ENCODE assay signal across 1 cellular context in the genomic region with DNA sequence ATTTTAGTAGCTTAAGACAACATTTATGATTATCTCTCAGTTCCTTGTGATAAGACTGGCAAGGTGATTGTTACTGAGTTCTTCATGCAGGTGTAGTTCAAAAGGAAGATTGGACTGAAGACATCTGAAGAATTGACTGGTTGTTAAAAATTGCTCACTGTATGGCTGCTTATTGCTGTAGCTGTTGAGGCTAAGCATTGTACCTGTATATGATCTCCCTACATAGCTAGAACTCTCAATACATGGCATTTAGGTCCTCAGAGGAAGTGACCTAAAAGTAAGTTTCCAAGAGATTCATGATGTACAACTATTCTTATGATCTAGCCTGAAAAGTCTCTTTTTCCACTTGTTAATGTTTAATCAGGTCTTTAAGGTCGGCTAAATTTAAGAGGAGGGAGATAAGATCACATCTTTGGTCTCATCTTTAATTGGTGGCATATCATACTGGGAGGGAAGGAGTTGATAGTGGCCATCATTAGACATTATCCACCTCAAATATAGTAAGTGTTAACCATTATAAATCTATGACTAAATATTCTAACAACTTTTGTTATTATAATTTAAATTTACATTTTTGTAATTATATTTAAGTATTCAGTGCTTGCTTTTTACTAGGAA.
TF ChIP-seq lines count a peak whose summit lies in the region.

No MANE protein-coding gene starts in this region.

TF ChIP-seq in WTC11, 78 proteins besides CTCF, POLR2A, EP300 and RAD21 (continued from another document):
- TF ChIP-seq, protein P1, sequence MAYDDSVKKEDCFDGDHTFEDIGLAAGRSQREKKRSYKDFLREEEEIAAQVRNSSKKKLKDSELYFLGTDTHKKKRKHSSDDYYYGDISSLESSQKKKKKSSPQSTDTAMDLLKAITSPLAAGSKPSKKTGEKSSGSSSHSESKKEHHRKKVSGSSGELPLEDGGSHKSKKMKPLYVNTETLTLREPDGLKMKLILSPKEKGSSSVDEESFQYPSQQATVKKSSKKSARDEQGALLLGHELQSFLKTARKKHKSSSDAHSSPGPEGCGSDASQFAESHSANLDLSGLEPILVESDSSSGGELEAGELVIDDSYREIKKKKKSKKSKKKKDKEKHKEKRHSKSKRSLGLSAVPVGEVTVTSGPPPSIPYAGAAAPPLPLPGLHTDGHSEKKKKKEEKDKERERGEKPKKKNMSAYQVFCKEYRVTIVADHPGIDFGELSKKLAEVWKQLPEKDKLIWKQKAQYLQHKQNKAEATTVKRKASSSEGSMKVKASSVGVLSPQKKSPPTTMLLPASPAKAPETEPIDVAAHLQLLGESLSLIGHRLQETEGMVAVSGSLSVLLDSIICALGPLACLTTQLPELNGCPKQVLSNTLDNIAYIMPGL (CRISPR knock-in tag; IDR thresholded peaks at IDR 0.05): no peak
- TF ChIP-seq SP1 (CRISPR knock-in tag; conservative IDR thresholded peaks at IDR 0.05) (no peak), MXD4 (CRISPR knock-in tag; IDR thresholded peaks at IDR 0.05; ENCODE audit: borderline replicate concordance) (no peak), RELA (CRISPR knock-in tag; IDR thresholded peaks at IDR 0.05; ENCODE audit: borderline replicate concordance) (no peak), ZNF416 (CRISPR knock-in tag; IDR thresholded peaks at IDR 0.05) (peak; percentile 78), FOXJ3 (CRISPR knock-in tag; IDR thresholded peaks at IDR 0.05; ENCODE audit: borderline replicate concordance) (no peak), EMX1 (CRISPR knock-in tag; IDR thresholded peaks at IDR 0.05) (peak; percentile 30; the same call in 1 of the 2 replicates)
- TF ChIP-seq, protein P2, sequence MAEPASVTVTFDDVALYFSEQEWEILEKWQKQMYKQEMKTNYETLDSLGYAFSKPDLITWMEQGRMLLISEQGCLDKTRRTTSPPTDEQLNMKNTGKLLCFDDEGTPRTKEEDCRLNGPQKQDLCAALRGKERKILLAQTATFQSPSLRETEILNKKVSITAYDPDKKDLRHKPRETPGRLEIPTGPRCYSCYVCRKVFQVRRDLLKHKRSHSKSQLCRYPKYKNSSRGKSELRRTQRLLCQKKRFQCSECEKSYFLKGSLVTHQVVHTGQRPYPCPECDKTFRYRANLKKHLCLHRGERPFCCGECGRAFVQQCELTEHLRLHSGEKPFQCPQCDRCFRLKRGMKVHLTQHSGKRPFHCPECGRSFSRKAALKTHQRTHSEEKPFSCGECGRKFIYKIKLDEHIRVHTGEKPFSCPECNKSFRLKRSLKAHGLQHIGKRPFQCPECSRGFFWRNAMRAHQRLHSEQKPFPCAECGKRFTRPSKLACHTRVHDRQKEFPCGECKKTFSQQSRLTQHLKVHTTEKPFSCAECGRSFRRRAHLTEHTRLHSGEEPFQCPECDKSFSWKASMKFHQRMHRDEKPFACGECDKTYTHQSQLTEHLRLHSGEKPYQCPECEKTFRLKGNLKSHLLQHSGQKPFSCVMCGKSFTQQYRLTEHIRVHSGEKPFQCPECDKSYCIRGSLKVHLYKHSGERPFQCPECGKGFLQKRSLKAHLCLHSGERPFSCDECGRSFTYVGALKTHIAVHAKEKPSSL (CRISPR knock-in tag; conservative IDR thresholded peaks at IDR 0.05): peak; percentile 86
- TF ChIP-seq, protein P3, sequence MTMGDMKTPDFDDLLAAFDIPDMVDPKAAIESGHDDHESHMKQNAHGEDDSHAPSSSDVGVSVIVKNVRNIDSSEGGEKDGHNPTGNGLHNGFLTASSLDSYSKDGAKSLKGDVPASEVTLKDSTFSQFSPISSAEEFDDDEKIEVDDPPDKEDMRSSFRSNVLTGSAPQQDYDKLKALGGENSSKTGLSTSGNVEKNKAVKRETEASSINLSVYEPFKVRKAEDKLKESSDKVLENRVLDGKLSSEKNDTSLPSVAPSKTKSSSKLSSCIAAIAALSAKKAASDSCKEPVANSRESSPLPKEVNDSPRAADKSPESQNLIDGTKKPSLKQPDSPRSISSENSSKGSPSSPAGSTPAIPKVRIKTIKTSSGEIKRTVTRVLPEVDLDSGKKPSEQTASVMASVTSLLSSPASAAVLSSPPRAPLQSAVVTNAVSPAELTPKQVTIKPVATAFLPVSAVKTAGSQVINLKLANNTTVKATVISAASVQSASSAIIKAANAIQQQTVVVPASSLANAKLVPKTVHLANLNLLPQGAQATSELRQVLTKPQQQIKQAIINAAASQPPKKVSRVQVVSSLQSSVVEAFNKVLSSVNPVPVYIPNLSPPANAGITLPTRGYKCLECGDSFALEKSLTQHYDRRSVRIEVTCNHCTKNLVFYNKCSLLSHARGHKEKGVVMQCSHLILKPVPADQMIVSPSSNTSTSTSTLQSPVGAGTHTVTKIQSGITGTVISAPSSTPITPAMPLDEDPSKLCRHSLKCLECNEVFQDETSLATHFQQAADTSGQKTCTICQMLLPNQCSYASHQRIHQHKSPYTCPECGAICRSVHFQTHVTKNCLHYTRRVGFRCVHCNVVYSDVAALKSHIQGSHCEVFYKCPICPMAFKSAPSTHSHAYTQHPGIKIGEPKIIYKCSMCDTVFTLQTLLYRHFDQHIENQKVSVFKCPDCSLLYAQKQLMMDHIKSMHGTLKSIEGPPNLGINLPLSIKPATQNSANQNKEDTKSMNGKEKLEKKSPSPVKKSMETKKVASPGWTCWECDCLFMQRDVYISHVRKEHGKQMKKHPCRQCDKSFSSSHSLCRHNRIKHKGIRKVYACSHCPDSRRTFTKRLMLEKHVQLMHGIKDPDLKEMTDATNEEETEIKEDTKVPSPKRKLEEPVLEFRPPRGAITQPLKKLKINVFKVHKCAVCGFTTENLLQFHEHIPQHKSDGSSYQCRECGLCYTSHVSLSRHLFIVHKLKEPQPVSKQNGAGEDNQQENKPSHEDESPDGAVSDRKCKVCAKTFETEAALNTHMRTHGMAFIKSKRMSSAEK (CRISPR knock-in tag; IDR thresholded peaks at IDR 0.05; ENCODE audit: borderline replicate concordance): peak; percentile 46; the same call in 1 of the 2 replicates
- TF ChIP-seq, protein P4, sequence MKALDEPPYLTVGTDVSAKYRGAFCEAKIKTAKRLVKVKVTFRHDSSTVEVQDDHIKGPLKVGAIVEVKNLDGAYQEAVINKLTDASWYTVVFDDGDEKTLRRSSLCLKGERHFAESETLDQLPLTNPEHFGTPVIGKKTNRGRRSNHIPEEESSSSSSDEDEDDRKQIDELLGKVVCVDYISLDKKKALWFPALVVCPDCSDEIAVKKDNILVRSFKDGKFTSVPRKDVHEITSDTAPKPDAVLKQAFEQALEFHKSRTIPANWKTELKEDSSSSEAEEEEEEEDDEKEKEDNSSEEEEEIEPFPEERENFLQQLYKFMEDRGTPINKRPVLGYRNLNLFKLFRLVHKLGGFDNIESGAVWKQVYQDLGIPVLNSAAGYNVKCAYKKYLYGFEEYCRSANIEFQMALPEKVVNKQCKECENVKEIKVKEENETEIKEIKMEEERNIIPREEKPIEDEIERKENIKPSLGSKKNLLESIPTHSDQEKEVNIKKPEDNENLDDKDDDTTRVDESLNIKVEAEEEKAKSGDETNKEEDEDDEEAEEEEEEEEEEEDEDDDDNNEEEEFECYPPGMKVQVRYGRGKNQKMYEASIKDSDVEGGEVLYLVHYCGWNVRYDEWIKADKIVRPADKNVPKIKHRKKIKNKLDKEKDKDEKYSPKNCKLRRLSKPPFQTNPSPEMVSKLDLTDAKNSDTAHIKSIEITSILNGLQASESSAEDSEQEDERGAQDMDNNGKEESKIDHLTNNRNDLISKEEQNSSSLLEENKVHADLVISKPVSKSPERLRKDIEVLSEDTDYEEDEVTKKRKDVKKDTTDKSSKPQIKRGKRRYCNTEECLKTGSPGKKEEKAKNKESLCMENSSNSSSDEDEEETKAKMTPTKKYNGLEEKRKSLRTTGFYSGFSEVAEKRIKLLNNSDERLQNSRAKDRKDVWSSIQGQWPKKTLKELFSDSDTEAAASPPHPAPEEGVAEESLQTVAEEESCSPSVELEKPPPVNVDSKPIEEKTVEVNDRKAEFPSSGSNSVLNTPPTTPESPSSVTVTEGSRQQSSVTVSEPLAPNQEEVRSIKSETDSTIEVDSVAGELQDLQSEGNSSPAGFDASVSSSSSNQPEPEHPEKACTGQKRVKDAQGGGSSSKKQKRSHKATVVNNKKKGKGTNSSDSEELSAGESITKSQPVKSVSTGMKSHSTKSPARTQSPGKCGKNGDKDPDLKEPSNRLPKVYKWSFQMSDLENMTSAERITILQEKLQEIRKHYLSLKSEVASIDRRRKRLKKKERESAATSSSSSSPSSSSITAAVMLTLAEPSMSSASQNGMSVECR (CRISPR knock-in tag; IDR thresholded peaks at IDR 0.05; ENCODE audit: borderline replicate concordance): no peak
